ENCODE assay signal across 11 cellular contexts in the genomic region with DNA sequence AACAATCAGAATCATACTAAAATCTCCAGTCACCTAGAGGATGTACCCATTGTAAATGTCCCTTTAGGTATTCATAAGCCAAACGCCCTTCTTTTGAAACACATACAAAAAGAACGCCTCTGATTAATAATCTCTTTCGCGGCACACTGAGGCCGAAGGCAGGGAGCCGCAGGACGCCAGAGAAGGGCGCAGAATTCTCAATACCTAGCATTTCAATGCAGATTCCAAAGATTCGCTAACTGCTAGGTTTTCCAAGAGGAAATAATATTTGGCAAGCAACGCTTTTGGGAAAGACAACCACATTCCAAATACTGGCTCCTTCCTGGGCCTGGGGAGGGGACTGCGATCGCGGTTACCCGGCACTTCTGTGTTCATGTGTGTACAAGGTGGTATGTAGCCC.
DNase-seq lines count a peak whose midpoint lies in the region; ATAC-seq and TF ChIP-seq lines count a peak whose summit lies in the region.
"Had no signal": no experiment of that assay in that cellular context is flagged by ENCODE, and none has a peak within 500 bp of the region (broad histone marks: within the 10 kb centered on the region; RNA-seq: fewer than 3 reads in every experiment).

No MANE protein-coding gene starts in this region.

- H3K9ac ChIP-seq in MM.1S (ENCODE audit: low read length) = no peak overlapping the region

- H3K4me3 ChIP-seq in MM.1S (ENCODE audit: low read length) = no peak overlapping the region

- no peak for TF ChIP-seq CTCF in MM.1S (IDR thresholded peaks at IDR 0.05; ENCODE audit: low read length)

- ATAC-seq in effector memory CD8-positive, alpha-beta T cell (replicated peaks) = no peak
- ATAC-seq in activated CD4-positive, CD25-positive, alpha-beta regulatory T cell treated with anti-CD3 and anti-CD28 coated beads, Interleukin-2, amount 50 U/mL, for 24 hours = no peak

- no peaks in the 10 kb centered on the region for H3K9me2 ChIP-seq in MM.1S (replicated peaks; ENCODE audit: insufficient read depth, low read length)

- peak overlapping the region; percentile 81; the same call in 1 of the 2 replicates for H3K4me2 ChIP-seq in MM.1S (ENCODE audit: low read depth, low read length)

- no peak overlapping the region for H3K27ac ChIP-seq in MM.1S (ENCODE audit: low read length)
- H3K27ac ChIP-seq: ascending aorta had no signal

- H3K79me2 ChIP-seq in MM.1S (ENCODE audit: low read length) = peaks cover 19% of the 10 kb centered on the region

- H3K9me3 ChIP-seq in MM.1S (replicated peaks; ENCODE audit: insufficient read depth, low read length) = no peaks in the 10 kb centered on the region
- H3K9me3 ChIP-seq: ascending aorta had no signal

- peaks cover 26% of the 10 kb centered on the region for H3F3A ChIP-seq in MM.1S (ENCODE audit: insufficient read depth, low read length)

- peaks cover 9% of the 10 kb centered on the region for H3K36me3 Mint-ChIP-seq in T-helper 1 cell treated with Interleukin-12 subunit alpha and Interleukin-12 subunit beta and Interleukin-4 antibody, amounts not matched to agents 30 μg/mL and 1 μg/mL, for 36 hours (ENCODE audit: low read depth)
- peaks cover 33% of the 10 kb centered on the region for H3K36me3 Mint-ChIP-seq in effector memory CD8-positive, alpha-beta T cell (ENCODE audit: insufficient read depth)
- H3K36me3 Mint-ChIP-seq: mesothelial cell of epicardium had no signal

- no peaks in the 10 kb centered on the region for H3K27me3 ChIP-seq in MM.1S (replicated peaks; ENCODE audit: insufficient read depth, low read length)

- H3K27me3 Mint-ChIP-seq in T-helper 1 cell treated with Interleukin-12 subunit alpha and Interleukin-12 subunit beta and Interleukin-4 antibody, amounts not matched to agents 30 μg/mL and 1 μg/mL, for 36 hours (ENCODE audit: low read depth) = peaks cover 90% of the 10 kb centered on the region
- peaks cover 84 to 95% of the 10 kb centered on the region in 2 donors for H3K27me3 Mint-ChIP-seq in effector memory CD8-positive, alpha-beta T cell

- peaks cover 24% of the 10 kb centered on the region for H3K4me1 Mint-ChIP-seq in T-helper 1 cell treated with Interleukin-12 subunit alpha and Interleukin-12 subunit beta and Interleukin-4 antibody, amounts not matched to agents 30 μg/mL and 1 μg/mL, for 36 hours (ENCODE audit: low read depth)
- H3K4me1 Mint-ChIP-seq in effector memory CD8-positive, alpha-beta T cell (ENCODE audit: low read depth in 2 of 2) = peaks cover 14 to 24% of the 10 kb centered on the region in 2 donors

- no peaks in the 10 kb centered on the region for H3K36me3 ChIP-seq in MM.1S (replicated peaks; ENCODE audit: insufficient read depth, low read length)
- H3K36me3 ChIP-seq: ascending aorta had no signal

- H3K4me1 ChIP-seq in MM.1S (ENCODE audit: low read length) = peaks cover 10% of the 10 kb centered on the region

- no peak for DNase-seq in T-helper 1 cell
- no peak for DNase-seq in MM.1S
- no peak for DNase-seq in effector memory CD8-positive, alpha-beta T cell
- DNase-seq in retina = peak; percentile 68
- DNase-seq in activated effector memory CD4-positive, alpha-beta T cell treated with anti-CD3 and anti-CD28 coated beads, Interleukin-2, amount 50 U/mL, for 16 hours = no peak
- DNase-seq in NCI-H2196 (lab: John Stamatoyannopoulos, UW; ENCODE audit: unreplicated experiment) = no peak
- DNase-seq: HFFc6 had no signal

- H3K27ac Mint-ChIP-seq in T-helper 1 cell treated with Interleukin-12 subunit alpha and Interleukin-12 subunit beta and Interleukin-4 antibody, amounts not matched to agents 30 μg/mL and 1 μg/mL, for 36 hours = peak overlapping the region; percentile 79
- H3K27ac Mint-ChIP-seq in effector memory CD8-positive, alpha-beta T cell = peak overlapping the region in 1 of 2 donors; percentile 68
- H3K27ac Mint-ChIP-seq: HFFc6, mesothelial cell of epicardium had no signal

- no peaks in the 10 kb centered on the region for H4K20me1 ChIP-seq in MM.1S (ENCODE audit: insufficient read depth, low read length)

- no peak overlapping the region for H2AFZ ChIP-seq in MM.1S (ENCODE audit: low read length)

- peaks cover 4% of the 10 kb centered on the region for H3K9me3 Mint-ChIP-seq in T-helper 1 cell treated with Interleukin-12 subunit alpha and Interleukin-12 subunit beta and Interleukin-4 antibody, amounts not matched to agents 30 μg/mL and 1 μg/mL, for 36 hours
- no peaks in the 10 kb centered on the region for H3K9me3 Mint-ChIP-seq in effector memory CD8-positive, alpha-beta T cell
- H3K9me3 Mint-ChIP-seq: HFFc6, mesothelial cell of epicardium had no signal

- peak overlapping the region; percentile 21 for H3K4me3 Mint-ChIP-seq in T-helper 1 cell treated with Interleukin-12 subunit alpha and Interleukin-12 subunit beta and Interleukin-4 antibody, amounts not matched to agents 30 μg/mL and 1 μg/mL, for 36 hours
- H3K4me3 Mint-ChIP-seq in effector memory CD8-positive, alpha-beta T cell = peak overlapping the region; percentile 52 to 74
- H3K4me3 Mint-ChIP-seq: mesothelial cell of epicardium had no signal
